Comparison of ENCODE assay signal across 9 cellular contexts in genomic region chr5:71932649-71933338, GRCh38.
A peak's percentile ranks its signal among the peaks of the same experiment; 100 is the strongest.
DNase-seq lines count a peak whose midpoint lies in the region; ATAC-seq and TF ChIP-seq lines count a peak whose summit lies in the region.
"Had no signal": no experiment of that assay in that cellular context is flagged by ENCODE, and none has a peak within 500 bp of the region (broad histone marks: within the 10 kb centered on the region; RNA-seq: fewer than 3 reads in every experiment).

No MANE protein-coding gene starts in this region.

- no peaks in the 10 kb centered on the region for H3K79me2 ChIP-seq in neural progenitor cell (ENCODE audit: low read depth)

- H3K27ac ChIP-seq in esophagus squamous epithelium (peak overlapping the region in 3 of 4 donors; percentile 27 to 66 (median 49)), neural progenitor cell (no peak overlapping the region)

- no peak for TF ChIP-seq CTCF in esophagus squamous epithelium (IDR thresholded peaks at IDR 0.05)
- no peak for TF ChIP-seq CTCF in neural progenitor cell (IDR thresholded peaks at IDR 0.05)

- H3K36me3 ChIP-seq in NT2/D1 (ENCODE audit: insufficient read depth, insufficient read length, low read length) (no peaks in the 10 kb centered on the region), esophagus squamous epithelium (no peaks in the 10 kb centered on the region), neural progenitor cell (no peaks in the 10 kb centered on the region)

- no peaks in the 10 kb centered on the region for H3K27me3 ChIP-seq in NT2/D1 (ENCODE audit: insufficient read depth, insufficient read length)
- peaks cover 0 to 36% (median 0%) of the 10 kb centered on the region in 4 donors for H3K27me3 ChIP-seq in esophagus squamous epithelium
- H3K27me3 ChIP-seq in neural progenitor cell, result no peaks in the 10 kb centered on the region

- no peak for ATAC-seq in GM21390 (IDR thresholded peaks at IDR 0.05; ENCODE audit: unreplicated experiment)

- peak overlapping the region; percentile 58 for H3K27ac Mint-ChIP-seq in neural progenitor cell
- H3K27ac Mint-ChIP-seq: activated naive CD8-positive, alpha-beta T cell treated with anti-CD3 and anti-CD28 coated beads, Interleukin-2, amount 10 ng/mL, durations not matched to agents 7 days and 5 days had no signal

- H3K27me3 Mint-ChIP-seq in neural progenitor cell (ENCODE audit: insufficient read depth, low read depth), result peaks cover 4% of the 10 kb centered on the region

- intact Hi-C loops in esophagus squamous epithelium (cut with DNase I), result no loop called here

- no peak overlapping the region for H3K9ac ChIP-seq in NT2/D1 (ENCODE audit: insufficient read length, low read depth)
- H3K9ac ChIP-seq in neural progenitor cell, result no peak overlapping the region

- H3F3A ChIP-seq in neural progenitor cell (ENCODE audit: low read depth), result peaks cover 5% of the 10 kb centered on the region

- H3K4me2 ChIP-seq in neural progenitor cell, result no peak overlapping the region

- no peak overlapping the region for H3K4me3 Mint-ChIP-seq in neural progenitor cell
- H3K4me3 Mint-ChIP-seq: activated naive CD8-positive, alpha-beta T cell treated with anti-CD3 and anti-CD28 coated beads, Interleukin-2, amount 10 ng/mL, durations not matched to agents 7 days and 5 days had no signal

- no peaks in the 10 kb centered on the region for H3K9me3 ChIP-seq in NT2/D1 (ENCODE audit: insufficient read depth, low read length)
- H3K9me3 ChIP-seq in esophagus squamous epithelium, result no peaks in the 10 kb centered on the region
- H3K9me3 ChIP-seq in neural progenitor cell (ENCODE audit: low read depth), result no peaks in the 10 kb centered on the region

- H3K9me3 Mint-ChIP-seq in neural progenitor cell, result peaks cover 3% of the 10 kb centered on the region
- H3K9me3 Mint-ChIP-seq: activated naive CD8-positive, alpha-beta T cell treated with anti-CD3 and anti-CD28 coated beads, Interleukin-2, amount 10 ng/mL, durations not matched to agents 7 days and 5 days had no signal

- H3K36me3 Mint-ChIP-seq in neural progenitor cell, result no peaks in the 10 kb centered on the region
- H3K36me3 Mint-ChIP-seq: activated naive CD8-positive, alpha-beta T cell treated with anti-CD3 and anti-CD28 coated beads, Interleukin-2, amount 10 ng/mL, durations not matched to agents 7 days and 5 days had no signal

- DNase-seq in EL, result peak; percentile 69
- DNase-seq in NT2/D1 (ENCODE audit: low read depth, low spot score), result peak; percentile 40
- no peak for DNase-seq in esophagus squamous epithelium (lab: John Stamatoyannopoulos, UW)
- DNase-seq in neural progenitor cell (ENCODE audit: low spot score), result peak; percentile 75
- no peak for DNase-seq in middle frontal gyrus (ENCODE audit: extremely low spot score, low spot score)
- DNase-seq in stimulated activated naive CD4-positive, alpha-beta T cell (lab: John Stamatoyannopoulos, UW), result no peak
- DNase-seq in NOMO-1 treated with DMSO at 0.1 percent for 48 hours (lab: John Stamatoyannopoulos, UW; ENCODE audit: unreplicated experiment), result no peak
- DNase-seq: activated naive CD8-positive, alpha-beta T cell treated with anti-CD3 and anti-CD28 coated beads, Interleukin-2, amount 10 ng/mL, durations not matched to agents 7 days and 5 days had no signal

- H3K4me3 ChIP-seq in NT2/D1 (ENCODE audit: insufficient read length, low read depth), result no peak overlapping the region
- no peak overlapping the region for H3K4me3 ChIP-seq in esophagus squamous epithelium
- H3K4me3 ChIP-seq in neural progenitor cell, result no peak overlapping the region

- no peak overlapping the region for H2AFZ ChIP-seq in neural progenitor cell (replicated peaks)

- H3K4me1 Mint-ChIP-seq in neural progenitor cell, result peaks cover 28% of the 10 kb centered on the region
- H3K4me1 Mint-ChIP-seq: activated naive CD8-positive, alpha-beta T cell treated with anti-CD3 and anti-CD28 coated beads, Interleukin-2, amount 10 ng/mL, durations not matched to agents 7 days and 5 days had no signal

- H4K20me1 ChIP-seq in neural progenitor cell (ENCODE audit: low read depth), result no peaks in the 10 kb centered on the region

- no peak for TF ChIP-seq POLR2A in esophagus squamous epithelium (IDR thresholded peaks at IDR 0.05)

- WGBS in esophagus squamous epithelium, 2 donors, result 37 to 69% methylated on average over 3 to 7 of the region's 8 CpGs

- H3K4me1 ChIP-seq in NT2/D1 (ENCODE audit: insufficient read depth, insufficient read length) (peaks cover 2% of the 10 kb centered on the region), esophagus squamous epithelium (peaks cover 2 to 16% (median 7%) of the 10 kb centered on the region in 3 donors), neural progenitor cell (peaks cover 13% of the 10 kb centered on the region)

Comparison
In these comparisons a context has a peak if more than half of its experiments do, and no peak if none do; other contexts are left out.
1. DNase-seq: peak in EL (single experiment), NT2/D1 (single experiment) and neural progenitor cell (single experiment); none in esophagus squamous epithelium (single experiment), middle frontal gyrus (single experiment), stimulated activated naive CD4-positive, alpha-beta T cell (0 of 6) and NOMO-1 treated with DMSO at 0.1 percent for 48 hours (single experiment).